Comparison of ENCODE assay signal across 11 cellular contexts in the genomic region with DNA sequence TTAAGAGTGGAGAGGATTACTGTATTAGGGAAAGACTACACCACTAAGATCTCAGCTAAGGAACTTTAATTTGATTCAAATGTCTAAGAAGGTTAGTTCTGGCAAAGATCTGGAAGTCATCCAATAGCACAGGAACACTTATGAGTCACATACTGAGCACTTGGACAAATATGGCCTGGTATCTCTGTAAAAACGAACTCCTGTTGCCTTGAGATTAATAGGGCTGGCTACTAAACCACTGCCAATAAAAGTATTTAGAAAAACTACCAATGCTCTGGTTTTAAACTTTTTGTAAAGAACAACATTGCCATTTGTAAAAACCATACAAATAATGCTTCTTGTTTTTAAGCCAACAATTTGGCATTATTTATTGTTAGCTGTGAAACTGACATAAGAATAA.
DNase-seq lines count a peak whose midpoint lies in the region; ATAC-seq, FAIRE-seq and TF ChIP-seq lines count a peak whose summit lies in the region.
"Had no signal": no experiment of that assay in that cellular context is flagged by ENCODE, and none has a peak within 500 bp of the region (broad histone marks: within the 10 kb centered on the region; RNA-seq: fewer than 3 reads in every experiment).

No MANE protein-coding gene starts in this region.

- H3K4me1 Mint-ChIP-seq in astrocyte (ENCODE audit: low read depth, unreplicated experiment), result peaks cover 36% of the 10 kb centered on the region

- H3K27ac ChIP-seq in astrocyte (ENCODE audit: low read depth, low read length), result no peak overlapping the region
- peak overlapping the region; percentile 63 to 75 for H3K27ac ChIP-seq in right atrium auricular region
- H3K27ac ChIP-seq in testis, result peak overlapping the region; percentile 57 to 66

- no peak overlapping the region for H3K4me3 ChIP-seq in astrocyte (ENCODE audit: insufficient read depth, low read depth, low read length)
- no peak overlapping the region for H3K4me3 ChIP-seq in right atrium auricular region
- H3K4me3 ChIP-seq in testis, result no peak overlapping the region

- H3K9me3 ChIP-seq in astrocyte (ENCODE audit: insufficient read depth, low read depth, low read length), result no peaks in the 10 kb centered on the region
- no peaks in the 10 kb centered on the region for H3K9me3 ChIP-seq in right atrium auricular region
- H3K9me3 ChIP-seq in testis, result no peaks in the 10 kb centered on the region

- H3K36me3 Mint-ChIP-seq in astrocyte (ENCODE audit: low read depth, unreplicated experiment), result peaks cover 18% of the 10 kb centered on the region

- intact Hi-C loops in testis (cut with DNase I; ENCODE audit: low total_unique reads), result loop anchor here (10.0 kb wide), 1 partner anchor 199 kb away; no protein-coding TSS in a partner anchor

- no peaks in the 10 kb centered on the region for H3K9me3 Mint-ChIP-seq in astrocyte (ENCODE audit: unreplicated experiment)
- H3K9me3 Mint-ChIP-seq: activated T-helper 2 cell treated with anti-CD3 and anti-CD28 coated beads, Interferon-gamma antibody, Interleukin-2, Interleukin-4, amounts not matched to agents 10 μg/mL and 5 μg/mL and 100 μg/mL, durations not matched to agents 14 hours and 24 hours and 36 hours had no signal

- H4K20me1 ChIP-seq in astrocyte (ENCODE audit: insufficient read depth, low read length), result peaks cover 52% of the 10 kb centered on the region

- H3K9ac ChIP-seq in astrocyte (ENCODE audit: low read length), result no peak overlapping the region

- peaks cover 75% of the 10 kb centered on the region for H3K36me3 ChIP-seq in astrocyte (ENCODE audit: insufficient read depth, low read length)
- H3K36me3 ChIP-seq in right atrium auricular region, result peaks cover 13% of the 10 kb centered on the region
- H3K36me3 ChIP-seq in testis (ENCODE audit: low read depth, missing control alignments), result no peaks in the 10 kb centered on the region

- no peak for ATAC-seq in HG03432 (IDR thresholded peaks at IDR 0.05; ENCODE audit: unreplicated experiment)

- TF ChIP-seq POLR2A in testis (IDR thresholded peaks at IDR 0.05), result no peak

- H3K27me3 ChIP-seq in astrocyte (ENCODE audit: insufficient read depth, low read length) (no peaks in the 10 kb centered on the region), right atrium auricular region (no peaks in the 10 kb centered on the region), testis (no peaks in the 10 kb centered on the region)

- no peak overlapping the region for H2AFZ ChIP-seq in astrocyte (ENCODE audit: low read depth, low read length)

- no peaks in the 10 kb centered on the region for H3K27me3 Mint-ChIP-seq in astrocyte (ENCODE audit: low read depth, unreplicated experiment)

- H3K4me1 ChIP-seq in astrocyte (ENCODE audit: insufficient read depth, low read length), result peaks cover 39% of the 10 kb centered on the region
- H3K4me1 ChIP-seq in right atrium auricular region, result peaks cover 0 to 66% of the 10 kb centered on the region in 2 donors
- H3K4me1 ChIP-seq in testis, result peaks cover 61% of the 10 kb centered on the region

- H3K79me2 ChIP-seq in astrocyte (ENCODE audit: insufficient read depth, low read length), result peaks cover 73% of the 10 kb centered on the region

- TF ChIP-seq CTCF in astrocyte (IDR thresholded peaks at IDR 0.05; ENCODE audit: insufficient read depth, low read depth, low read length) (no peak), right atrium auricular region (IDR thresholded peaks at IDR 0.05) (no peak), testis (IDR thresholded peaks at IDR 0.05) (no peak)

- H3K4me3 Mint-ChIP-seq in astrocyte (ENCODE audit: unreplicated experiment), result no peak overlapping the region

- peak overlapping the region; percentile 48 for H3K4me2 ChIP-seq in astrocyte (ENCODE audit: low read length)

- DNase-seq in HS-5 (ENCODE audit: low read depth) (peak; percentile 85), astrocyte (ENCODE audit: low read depth) (peak; percentile 98), right atrium auricular region (ENCODE audit: low spot score) (no peak), testis (no peak), NCI-H2227 (lab: John Stamatoyannopoulos, UW; ENCODE audit: unreplicated experiment) (no peak)
- DNase-seq in central memory CD4-positive, alpha-beta T cell, result no peak
- DNase-seq in activated naive CD4-positive, alpha-beta T cell (lab: John Stamatoyannopoulos, UW), result no peak
- DNase-seq: stimulated activated naive CD4-positive, alpha-beta T cell treated with Interleukin-2 at 50 U/mL for 16 hours had no signal

- 18% methylated on average over 1 of the region's 1 CpG for WGBS in testis, 2 donors

- peak overlapping the region; percentile 17 for H3K27ac Mint-ChIP-seq in astrocyte (ENCODE audit: unreplicated experiment)
- H3K27ac Mint-ChIP-seq: activated T-helper 2 cell treated with anti-CD3 and anti-CD28 coated beads, Interferon-gamma antibody, Interleukin-2, Interleukin-4, amounts not matched to agents 10 μg/mL and 5 μg/mL and 100 μg/mL, durations not matched to agents 14 hours and 24 hours and 36 hours had no signal

- FAIRE-seq in astrocyte (lab: Jason Lieb, UNC), result peak; percentile 100
- FAIRE-seq: GM18507 had no signal

Comparison
In these comparisons a context has a peak if more than half of its experiments do, and no peak if none do; other contexts are left out.
1. DNase-seq: peak in HS-5 (single experiment) and astrocyte (single experiment); none in right atrium auricular region (single experiment), testis (single experiment), central memory CD4-positive, alpha-beta T cell (single experiment), NCI-H2227 (single experiment) and activated naive CD4-positive, alpha-beta T cell (0 of 4).